1 cellular context compared by ENCODE assay signal in genomic region chr10:102230861-102231356, GRCh38.
TF ChIP-seq lines count a peak whose summit lies in the region.

No MANE protein-coding gene starts in this region.

TF ChIP-seq in GM12878, 131 proteins besides CTCF, POLR2A, EP300 and RAD21 (continued from another document):
- TF ChIP-seq SIX5 (IDR thresholded peaks at IDR 0.05; ENCODE audit: low read depth, low read length, severe bottlenecking) (no peak), DPF2 (IDR thresholded peaks at IDR 0.05) (0 out of 2 replicates have a peak, but pooled peaks have one; percentile 7), EGR1 (IDR thresholded peaks at IDR 0.05; ENCODE audit: borderline replicate concordance in 1 of 2, low read depth in 2 of 2, low read length in 2 of 2) (no peak), NR2F1 (conservative IDR thresholded peaks at IDR 0.05) (no peak), RUNX3 (IDR thresholded peaks at IDR 0.05; ENCODE audit: low read length) (peak; percentile 15; the same call in 1 of the 2 replicates), NFXL1 (IDR thresholded peaks at IDR 0.05; ENCODE audit: borderline replicate concordance) (no peak), STAT3 (IDR thresholded peaks at IDR 0.05; ENCODE audit: low read depth, low read length) (no peak), ZZZ3 (IDR thresholded peaks at IDR 0.05; ENCODE audit: control insufficient read depth, insufficient read length, low read depth) (no peak)
- TF ChIP-seq, protein P1, sequence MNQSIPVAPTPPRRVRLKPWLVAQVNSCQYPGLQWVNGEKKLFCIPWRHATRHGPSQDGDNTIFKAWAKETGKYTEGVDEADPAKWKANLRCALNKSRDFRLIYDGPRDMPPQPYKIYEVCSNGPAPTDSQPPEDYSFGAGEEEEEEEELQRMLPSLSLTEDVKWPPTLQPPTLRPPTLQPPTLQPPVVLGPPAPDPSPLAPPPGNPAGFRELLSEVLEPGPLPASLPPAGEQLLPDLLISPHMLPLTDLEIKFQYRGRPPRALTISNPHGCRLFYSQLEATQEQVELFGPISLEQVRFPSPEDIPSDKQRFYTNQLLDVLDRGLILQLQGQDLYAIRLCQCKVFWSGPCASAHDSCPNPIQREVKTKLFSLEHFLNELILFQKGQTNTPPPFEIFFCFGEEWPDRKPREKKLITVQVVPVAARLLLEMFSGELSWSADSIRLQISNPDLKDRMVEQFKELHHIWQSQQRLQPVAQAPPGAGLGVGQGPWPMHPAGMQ (IDR thresholded peaks at IDR 0.05; ENCODE audit: borderline replicate concordance) = no peak
- TF ChIP-seq, protein P2, sequence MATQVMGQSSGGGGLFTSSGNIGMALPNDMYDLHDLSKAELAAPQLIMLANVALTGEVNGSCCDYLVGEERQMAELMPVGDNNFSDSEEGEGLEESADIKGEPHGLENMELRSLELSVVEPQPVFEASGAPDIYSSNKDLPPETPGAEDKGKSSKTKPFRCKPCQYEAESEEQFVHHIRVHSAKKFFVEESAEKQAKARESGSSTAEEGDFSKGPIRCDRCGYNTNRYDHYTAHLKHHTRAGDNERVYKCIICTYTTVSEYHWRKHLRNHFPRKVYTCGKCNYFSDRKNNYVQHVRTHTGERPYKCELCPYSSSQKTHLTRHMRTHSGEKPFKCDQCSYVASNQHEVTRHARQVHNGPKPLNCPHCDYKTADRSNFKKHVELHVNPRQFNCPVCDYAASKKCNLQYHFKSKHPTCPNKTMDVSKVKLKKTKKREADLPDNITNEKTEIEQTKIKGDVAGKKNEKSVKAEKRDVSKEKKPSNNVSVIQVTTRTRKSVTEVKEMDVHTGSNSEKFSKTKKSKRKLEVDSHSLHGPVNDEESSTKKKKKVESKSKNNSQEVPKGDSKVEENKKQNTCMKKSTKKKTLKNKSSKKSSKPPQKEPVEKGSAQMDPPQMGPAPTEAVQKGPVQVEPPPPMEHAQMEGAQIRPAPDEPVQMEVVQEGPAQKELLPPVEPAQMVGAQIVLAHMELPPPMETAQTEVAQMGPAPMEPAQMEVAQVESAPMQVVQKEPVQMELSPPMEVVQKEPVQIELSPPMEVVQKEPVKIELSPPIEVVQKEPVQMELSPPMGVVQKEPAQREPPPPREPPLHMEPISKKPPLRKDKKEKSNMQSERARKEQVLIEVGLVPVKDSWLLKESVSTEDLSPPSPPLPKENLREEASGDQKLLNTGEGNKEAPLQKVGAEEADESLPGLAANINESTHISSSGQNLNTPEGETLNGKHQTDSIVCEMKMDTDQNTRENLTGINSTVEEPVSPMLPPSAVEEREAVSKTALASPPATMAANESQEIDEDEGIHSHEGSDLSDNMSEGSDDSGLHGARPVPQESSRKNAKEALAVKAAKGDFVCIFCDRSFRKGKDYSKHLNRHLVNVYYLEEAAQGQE (IDR thresholded peaks at IDR 0.05; ENCODE audit: low read depth, low read length) = no peak
